1 cellular context compared by ENCODE assay signal in the genomic region with DNA sequence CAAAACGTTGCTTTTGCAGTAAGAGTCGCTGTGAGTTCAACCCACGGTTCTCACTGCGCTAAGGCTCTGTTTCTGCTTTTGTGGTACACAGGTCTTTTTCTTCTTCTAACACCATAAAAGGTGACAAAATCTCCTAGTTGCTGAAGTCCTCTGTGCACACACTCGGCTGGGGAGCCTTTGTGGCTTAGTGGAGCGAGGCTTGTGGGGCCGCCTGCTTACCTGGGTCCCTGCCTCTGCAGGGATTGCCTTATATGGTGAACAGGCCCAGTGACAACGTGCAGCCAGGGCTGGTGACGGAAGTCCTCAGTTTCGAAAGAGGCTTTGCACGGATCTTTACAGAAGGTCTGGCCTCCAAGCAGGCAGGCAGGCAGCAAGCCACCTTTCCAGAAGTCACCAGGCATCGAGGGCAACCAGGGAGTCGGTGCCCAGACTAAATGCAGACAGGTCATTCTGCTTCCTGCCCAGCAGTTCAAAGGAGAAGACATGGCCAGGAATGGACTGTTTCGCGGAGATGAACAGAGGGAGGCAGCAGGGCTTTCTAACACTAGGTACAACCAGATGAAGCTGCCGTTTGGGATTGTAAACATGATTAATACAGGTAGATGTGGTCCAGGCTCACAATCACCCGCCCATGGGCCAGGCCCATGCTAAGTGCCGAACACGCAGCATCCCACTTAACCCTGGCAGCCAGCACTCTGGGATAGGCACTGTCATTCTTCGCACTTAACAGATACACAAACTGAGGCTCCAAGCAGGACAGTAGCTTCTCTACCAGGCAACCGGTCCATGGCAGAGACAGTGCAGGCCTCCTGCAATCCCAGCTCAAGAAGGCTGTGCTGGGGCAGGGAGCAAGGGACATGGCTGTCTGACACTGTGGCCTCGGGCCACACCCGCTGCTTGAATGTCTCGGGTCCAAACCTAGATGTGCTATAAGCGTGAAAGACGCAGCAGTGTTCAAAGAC.
TF ChIP-seq lines count a peak whose summit lies in the region.

No MANE protein-coding gene starts in this region.

TF ChIP-seq in HepG2, 621 proteins besides CTCF, POLR2A, EP300 and RAD21 (continued from another document and continues in another):
- TF ChIP-seq, protein P1, sequence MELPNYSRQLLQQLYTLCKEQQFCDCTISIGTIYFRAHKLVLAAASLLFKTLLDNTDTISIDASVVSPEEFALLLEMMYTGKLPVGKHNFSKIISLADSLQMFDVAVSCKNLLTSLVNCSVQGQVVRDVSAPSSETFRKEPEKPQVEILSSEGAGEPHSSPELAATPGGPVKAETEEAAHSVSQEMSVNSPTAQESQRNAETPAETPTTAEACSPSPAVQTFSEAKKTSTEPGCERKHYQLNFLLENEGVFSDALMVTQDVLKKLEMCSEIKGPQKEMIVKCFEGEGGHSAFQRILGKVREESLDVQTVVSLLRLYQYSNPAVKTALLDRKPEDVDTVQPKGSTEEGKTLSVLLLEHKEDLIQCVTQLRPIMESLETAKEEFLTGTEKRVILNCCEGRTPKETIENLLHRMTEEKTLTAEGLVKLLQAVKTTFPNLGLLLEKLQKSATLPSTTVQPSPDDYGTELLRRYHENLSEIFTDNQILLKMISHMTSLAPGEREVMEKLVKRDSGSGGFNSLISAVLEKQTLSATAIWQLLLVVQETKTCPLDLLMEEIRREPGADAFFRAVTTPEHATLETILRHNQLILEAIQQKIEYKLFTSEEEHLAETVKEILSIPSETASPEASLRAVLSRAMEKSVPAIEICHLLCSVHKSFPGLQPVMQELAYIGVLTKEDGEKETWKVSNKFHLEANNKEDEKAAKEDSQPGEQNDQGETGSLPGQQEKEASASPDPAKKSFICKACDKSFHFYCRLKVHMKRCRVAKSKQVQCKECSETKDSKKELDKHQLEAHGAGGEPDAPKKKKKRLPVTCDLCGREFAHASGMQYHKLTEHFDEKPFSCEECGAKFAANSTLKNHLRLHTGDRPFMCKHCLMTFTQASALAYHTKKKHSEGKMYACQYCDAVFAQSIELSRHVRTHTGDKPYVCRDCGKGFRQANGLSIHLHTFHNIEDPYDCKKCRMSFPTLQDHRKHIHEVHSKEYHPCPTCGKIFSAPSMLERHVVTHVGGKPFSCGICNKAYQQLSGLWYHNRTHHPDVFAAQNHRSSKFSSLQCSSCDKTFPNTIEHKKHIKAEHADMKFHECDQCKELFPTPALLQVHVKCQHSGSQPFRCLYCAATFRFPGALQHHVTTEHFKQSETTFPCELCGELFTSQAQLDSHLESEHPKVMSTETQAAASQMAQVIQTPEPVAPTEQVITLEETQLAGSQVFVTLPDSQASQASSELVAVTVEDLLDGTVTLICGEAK (IDR thresholded peaks at IDR 0.05) = no peak
- TF ChIP-seq, protein P1 (CRISPR knock-in tag; IDR thresholded peaks at IDR 0.05) = 0 out of 2 replicates have a peak, but pooled peaks have one; percentile 50
- peak; percentile 8; the same call in 1 of the 2 replicates for TF ChIP-seq HOXA3 (CRISPR knock-in tag; IDR thresholded peaks at IDR 0.05)
- no peak for TF ChIP-seq NFYB (CRISPR knock-in tag; IDR thresholded peaks at IDR 0.05)
- no peak for TF ChIP-seq ZNF564 (CRISPR knock-in tag; IDR thresholded peaks at IDR 0.05)
- TF ChIP-seq ERF (CRISPR knock-in tag; IDR thresholded peaks at IDR 0.05) = 0 out of 2 replicates have a peak, but pooled peaks have one; percentile 33
- TF ChIP-seq ZNF354B (CRISPR knock-in tag; IDR thresholded peaks at IDR 0.05) = no peak; the same call in 1 of the 2 replicates
- TF ChIP-seq ZNF7 (CRISPR knock-in tag; IDR thresholded peaks at IDR 0.05) = peak; percentile 59; the same call in 1 of the 2 replicates
- TF ChIP-seq ZFP36L1 (CRISPR knock-in tag; IDR thresholded peaks at IDR 0.05) = 0 out of 2 replicates have a peak, but pooled peaks have one; percentile 66
- no peak for TF ChIP-seq ZNF878 (CRISPR knock-in tag; IDR thresholded peaks at IDR 0.05)
- TF ChIP-seq SRF (IDR thresholded peaks at IDR 0.05; ENCODE audit: low read depth, low read length) = peak; percentile 99
- no peak for TF ChIP-seq ZNF850 (CRISPR knock-in tag; conservative IDR thresholded peaks at IDR 0.05)
- TF ChIP-seq PTBP1 (IDR thresholded peaks at IDR 0.05; ENCODE audit: low read depth, low read length, poor library complexity, severe bottlenecking) = no peak
- TF ChIP-seq SNAPC2 (CRISPR knock-in tag; IDR thresholded peaks at IDR 0.05) = 0 out of 2 replicates have a peak, but pooled peaks have one; percentile 50
- 0 out of 2 replicates have a peak, but pooled peaks have one; percentile 67 for TF ChIP-seq ZNF619 (CRISPR knock-in tag; IDR thresholded peaks at IDR 0.05)
- no peak for TF ChIP-seq ZNF629 (CRISPR knock-in tag; conservative IDR thresholded peaks at IDR 0.05)
- 0 out of 2 replicates have a peak, but pooled peaks have one; percentile 35 for TF ChIP-seq DNMT3B (CRISPR knock-in tag; conservative IDR thresholded peaks at IDR 0.05)
- peak; percentile 85 for TF ChIP-seq ZNF335 (CRISPR knock-in tag; IDR thresholded peaks at IDR 0.05)
- TF ChIP-seq, protein P2, sequence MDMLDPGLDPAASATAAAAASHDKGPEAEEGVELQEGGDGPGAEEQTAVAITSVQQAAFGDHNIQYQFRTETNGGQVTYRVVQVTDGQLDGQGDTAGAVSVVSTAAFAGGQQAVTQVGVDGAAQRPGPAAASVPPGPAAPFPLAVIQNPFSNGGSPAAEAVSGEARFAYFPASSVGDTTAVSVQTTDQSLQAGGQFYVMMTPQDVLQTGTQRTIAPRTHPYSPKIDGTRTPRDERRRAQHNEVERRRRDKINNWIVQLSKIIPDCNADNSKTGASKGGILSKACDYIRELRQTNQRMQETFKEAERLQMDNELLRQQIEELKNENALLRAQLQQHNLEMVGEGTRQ (IDR thresholded peaks at IDR 0.05; ENCODE audit: low read depth, low read length) = no peak
- TF ChIP-seq, protein P2 (CRISPR knock-in tag; IDR thresholded peaks at IDR 0.05; ENCODE audit: borderline replicate concordance) = peak; percentile 97; the same call in 1 of the 2 replicates
- no peak for TF ChIP-seq ZNF749 (CRISPR knock-in tag; IDR thresholded peaks at IDR 0.05; ENCODE audit: borderline replicate concordance)
- no peak; the same call in 1 of the 2 replicates for TF ChIP-seq ZFY (CRISPR knock-in tag; IDR thresholded peaks at IDR 0.05)
- TF ChIP-seq ZSCAN31 (CRISPR knock-in tag; IDR thresholded peaks at IDR 0.05; ENCODE audit: low read depth) = peak; percentile 76
- TF ChIP-seq GTF2F1 (IDR thresholded peaks at IDR 0.05; ENCODE audit: low read length) = no peak
- peak; percentile 89; the same call in 1 of the 2 replicates for TF ChIP-seq ZNF292 (CRISPR knock-in tag; IDR thresholded peaks at IDR 0.05; ENCODE audit: borderline replicate concordance, low read depth)
- no peak for TF ChIP-seq MAZ (IDR thresholded peaks at IDR 0.05; ENCODE audit: borderline replicate concordance, low read depth, low read length)
- TF ChIP-seq MAZ (CRISPR knock-in tag; IDR thresholded peaks at IDR 0.05; ENCODE audit: low read depth) = 0 out of 2 replicates have a peak, but pooled peaks have one; percentile 25
- TF ChIP-seq ZFX (CRISPR knock-in tag; IDR thresholded peaks at IDR 0.05; ENCODE audit: low read depth) = peak; percentile 79; the same call in 1 of the 2 replicates
- peak; percentile 25 for TF ChIP-seq XRCC5 (optimal IDR thresholded peaks at IDR 0.05; ENCODE audit: low read length)
- no peak for TF ChIP-seq ARID2 (CRISPR knock-in tag; IDR thresholded peaks at IDR 0.05; ENCODE audit: borderline replicate concordance)
- TF ChIP-seq TP53 (CRISPR knock-in tag; conservative IDR thresholded peaks at IDR 0.05) = no peak
- TF ChIP-seq KAT7 (CRISPR knock-in tag; IDR thresholded peaks at IDR 0.05; ENCODE audit: borderline replicate concordance) = no peak
- no peak for TF ChIP-seq SMC3 (IDR thresholded peaks at IDR 0.05; ENCODE audit: low read length)
- TF ChIP-seq FOXC1 (CRISPR knock-in tag; IDR thresholded peaks at IDR 0.05; ENCODE audit: borderline replicate concordance) = no peak
- no peak for TF ChIP-seq U2AF2 (IDR thresholded peaks at IDR 0.05; ENCODE audit: low read depth, low read length)
- TF ChIP-seq, protein P3, sequence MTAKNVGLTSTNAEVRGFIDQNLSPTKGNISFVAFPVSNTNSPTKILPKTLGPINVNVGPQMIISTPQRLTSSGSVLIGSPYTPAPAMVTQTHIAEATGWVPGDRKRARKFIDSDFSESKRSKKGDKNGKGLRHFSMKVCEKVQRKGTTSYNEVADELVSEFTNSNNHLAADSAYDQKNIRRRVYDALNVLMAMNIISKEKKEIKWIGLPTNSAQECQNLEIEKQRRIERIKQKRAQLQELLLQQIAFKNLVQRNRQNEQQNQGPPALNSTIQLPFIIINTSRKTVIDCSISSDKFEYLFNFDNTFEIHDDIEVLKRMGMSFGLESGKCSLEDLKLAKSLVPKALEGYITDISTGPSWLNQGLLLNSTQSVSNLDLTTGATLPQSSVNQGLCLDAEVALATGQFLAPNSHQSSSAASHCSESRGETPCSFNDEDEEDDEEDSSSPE (CRISPR knock-in tag; IDR thresholded peaks at IDR 0.05) = 0 out of 2 replicates have a peak, but pooled peaks have one; percentile 14
- no peak for TF ChIP-seq CBX1 (IDR thresholded peaks at IDR 0.05; ENCODE audit: low read depth)
- TF ChIP-seq ZNF230 (CRISPR knock-in tag; IDR thresholded peaks at IDR 0.05) = no peak
- peak; percentile 37; the same call in 1 of the 2 replicates for TF ChIP-seq ATF7-NPFF (CRISPR knock-in tag; IDR thresholded peaks at IDR 0.05; ENCODE audit: low read depth)
- TF ChIP-seq KLF12 (CRISPR knock-in tag; IDR thresholded peaks at IDR 0.05; ENCODE audit: borderline replicate concordance) = no peak
- TF ChIP-seq ZSCAN21 (CRISPR knock-in tag; IDR thresholded peaks at IDR 0.05; ENCODE audit: borderline replicate concordance) = 0 out of 2 replicates have a peak, but pooled peaks have one; percentile 37
- TF ChIP-seq TBX2 (CRISPR knock-in tag; IDR thresholded peaks at IDR 0.05; ENCODE audit: borderline replicate concordance) = peak; percentile 58; the same call in 1 of the 2 replicates
- TF ChIP-seq ZNF563 (CRISPR knock-in tag; IDR thresholded peaks at IDR 0.05) = peak; percentile 26; the same call in 1 of the 2 replicates
- TF ChIP-seq, protein P4, sequence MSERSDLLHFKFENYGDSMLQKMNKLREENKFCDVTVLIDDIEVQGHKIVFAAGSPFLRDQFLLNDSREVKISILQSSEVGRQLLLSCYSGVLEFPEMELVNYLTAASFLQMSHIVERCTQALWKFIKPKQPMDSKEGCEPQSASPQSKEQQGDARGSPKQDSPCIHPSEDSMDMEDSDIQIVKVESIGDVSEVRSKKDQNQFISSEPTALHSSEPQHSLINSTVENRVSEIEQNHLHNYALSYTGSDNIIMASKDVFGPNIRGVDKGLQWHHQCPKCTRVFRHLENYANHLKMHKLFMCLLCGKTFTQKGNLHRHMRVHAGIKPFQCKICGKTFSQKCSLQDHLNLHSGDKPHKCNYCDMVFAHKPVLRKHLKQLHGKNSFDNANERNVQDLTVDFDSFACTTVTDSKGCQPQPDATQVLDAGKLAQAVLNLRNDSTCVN (CRISPR knock-in tag; IDR thresholded peaks at IDR 0.05; ENCODE audit: borderline replicate concordance) = peak; percentile 42; the same call in 1 of the 2 replicates
- TF ChIP-seq, protein P5, sequence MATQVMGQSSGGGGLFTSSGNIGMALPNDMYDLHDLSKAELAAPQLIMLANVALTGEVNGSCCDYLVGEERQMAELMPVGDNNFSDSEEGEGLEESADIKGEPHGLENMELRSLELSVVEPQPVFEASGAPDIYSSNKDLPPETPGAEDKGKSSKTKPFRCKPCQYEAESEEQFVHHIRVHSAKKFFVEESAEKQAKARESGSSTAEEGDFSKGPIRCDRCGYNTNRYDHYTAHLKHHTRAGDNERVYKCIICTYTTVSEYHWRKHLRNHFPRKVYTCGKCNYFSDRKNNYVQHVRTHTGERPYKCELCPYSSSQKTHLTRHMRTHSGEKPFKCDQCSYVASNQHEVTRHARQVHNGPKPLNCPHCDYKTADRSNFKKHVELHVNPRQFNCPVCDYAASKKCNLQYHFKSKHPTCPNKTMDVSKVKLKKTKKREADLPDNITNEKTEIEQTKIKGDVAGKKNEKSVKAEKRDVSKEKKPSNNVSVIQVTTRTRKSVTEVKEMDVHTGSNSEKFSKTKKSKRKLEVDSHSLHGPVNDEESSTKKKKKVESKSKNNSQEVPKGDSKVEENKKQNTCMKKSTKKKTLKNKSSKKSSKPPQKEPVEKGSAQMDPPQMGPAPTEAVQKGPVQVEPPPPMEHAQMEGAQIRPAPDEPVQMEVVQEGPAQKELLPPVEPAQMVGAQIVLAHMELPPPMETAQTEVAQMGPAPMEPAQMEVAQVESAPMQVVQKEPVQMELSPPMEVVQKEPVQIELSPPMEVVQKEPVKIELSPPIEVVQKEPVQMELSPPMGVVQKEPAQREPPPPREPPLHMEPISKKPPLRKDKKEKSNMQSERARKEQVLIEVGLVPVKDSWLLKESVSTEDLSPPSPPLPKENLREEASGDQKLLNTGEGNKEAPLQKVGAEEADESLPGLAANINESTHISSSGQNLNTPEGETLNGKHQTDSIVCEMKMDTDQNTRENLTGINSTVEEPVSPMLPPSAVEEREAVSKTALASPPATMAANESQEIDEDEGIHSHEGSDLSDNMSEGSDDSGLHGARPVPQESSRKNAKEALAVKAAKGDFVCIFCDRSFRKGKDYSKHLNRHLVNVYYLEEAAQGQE (IDR thresholded peaks at IDR 0.05; ENCODE audit: borderline replicate concordance in 1 of 2, low read depth in 1 of 2, low read length in 2 of 2) = no peak
